Comparison of ENCODE assay signal across 20 cellular contexts in genomic region chr2:166572958-166573357, GRCh38.
"Had no signal": no experiment of that assay in that cellular context is flagged by ENCODE, and none has a peak within 500 bp of the region (broad histone marks: within the 10 kb centered on the region; RNA-seq: fewer than 3 reads in every experiment).

No MANE protein-coding gene starts in this region.

- H3K36me3 ChIP-seq: gastroesophageal sphincter, left ventricle myocardium inferior, pancreas had no signal

- H3K27ac ChIP-seq: body of pancreas, epithelial cell of prostate, gastroesophageal sphincter, hepatocyte, left ventricle myocardium inferior, pancreas had no signal

- H3K4me3 ChIP-seq: body of pancreas, gastroesophageal sphincter, hepatocyte, left ventricle myocardium inferior, pancreas had no signal

- H3K9me3 ChIP-seq: body of pancreas, gastroesophageal sphincter, left ventricle myocardium inferior, pancreas had no signal

- H2AFZ ChIP-seq: hepatocyte had no signal

- H3K4me1 Mint-ChIP-seq: activated B cell treated with CpG ODN at 0.5 μM for 24 hours; activated CD4-positive, alpha-beta T cell treated with anti-CD3 and anti-CD28 coated beads, Interleukin-2, amount 10 ng/mL, durations not matched to agents 7 days and 5 days; stimulated activated memory B cell treated with anti-CD40 and anti-IgM and Interleukin-4, amounts not matched to agents 10 μg/mL and 1 μg/mL and 100 μg/mL, for 72 hours had no signal

- H3K4me2 ChIP-seq: hepatocyte had no signal

- H3K4me3 Mint-ChIP-seq: activated B cell treated with CpG ODN at 0.5 μM for 24 hours; activated CD4-positive, alpha-beta T cell treated with anti-CD3 and anti-CD28 coated beads, Interleukin-2, amount 10 ng/mL, durations not matched to agents 7 days and 5 days; activated T-cell treated with anti-CD3 and anti-CD28 coated beads, Interleukin-2, amount 50 U/mL, for 72 hours; natural killer cell treated with Interleukin-12 subunit alpha and Interleukin-12 subunit beta and Interleukin-15 and Interleukin-18, amount 100 ng/mL, for 72 hours; stimulated activated memory B cell treated with anti-CD40 and anti-IgM and Interleukin-4, amounts not matched to agents 10 μg/mL and 1 μg/mL and 100 μg/mL, for 72 hours had no signal

- H3K27me3 Mint-ChIP-seq: activated B cell treated with CpG ODN at 0.5 μM for 24 hours; activated CD4-positive, alpha-beta T cell treated with anti-CD3 and anti-CD28 coated beads, Interleukin-2, amount 10 ng/mL, durations not matched to agents 7 days and 5 days; natural killer cell treated with Interleukin-12 subunit alpha and Interleukin-12 subunit beta and Interleukin-15 and Interleukin-18, amount 100 ng/mL, for 72 hours; stimulated activated memory B cell treated with anti-CD40 and anti-IgM and Interleukin-4, amounts not matched to agents 10 μg/mL and 1 μg/mL and 100 μg/mL, for 72 hours had no signal

- H3K36me3 Mint-ChIP-seq: activated naive CD4-positive, alpha-beta T cell treated with anti-CD3 and anti-CD28 coated beads, Interleukin-2, amount 50 U/mL, for 72 hours; natural killer cell treated with Interleukin-12 subunit alpha and Interleukin-12 subunit beta and Interleukin-15 and Interleukin-18, amount 100 ng/mL, for 72 hours; stimulated activated memory B cell treated with anti-CD40 and anti-IgM and Interleukin-4, amounts not matched to agents 10 μg/mL and 1 μg/mL and 100 μg/mL, for 72 hours had no signal

- H3K27ac Mint-ChIP-seq: activated B cell treated with CpG ODN at 0.5 μM for 24 hours; activated CD4-positive, alpha-beta T cell treated with anti-CD3 and anti-CD28 coated beads, Interleukin-2, amount 10 ng/mL, durations not matched to agents 7 days and 5 days; activated naive CD4-positive, alpha-beta T cell treated with anti-CD3 and anti-CD28 coated beads, Interleukin-2, amount 50 U/mL, for 72 hours; activated T-cell treated with anti-CD3 and anti-CD28 coated beads, Interleukin-2, amount 50 U/mL, for 72 hours; natural killer cell treated with Interleukin-12 subunit alpha and Interleukin-12 subunit beta and Interleukin-15 and Interleukin-18, amount 100 ng/mL, for 72 hours; stimulated activated memory B cell treated with anti-CD40 and anti-IgM and Interleukin-4, amounts not matched to agents 10 μg/mL and 1 μg/mL and 100 μg/mL, for 72 hours had no signal

- H3K79me2 ChIP-seq: hepatocyte had no signal

- H3K4me1 ChIP-seq: body of pancreas, gastroesophageal sphincter, left ventricle myocardium inferior, pancreas had no signal

- ATAC-seq: activated naive CD4-positive, alpha-beta T cell treated with anti-CD3 and anti-CD28 coated beads, Interleukin-2, amount 50 U/mL, for 72 hours; activated T-cell treated with anti-CD3 and anti-CD28 coated beads, Interleukin-2, amount 50 U/mL, for 72 hours; body of pancreas; gastroesophageal sphincter; natural killer cell treated with Interleukin-12 subunit alpha and Interleukin-12 subunit beta and Interleukin-15 and Interleukin-18, amount 100 ng/mL, for 72 hours; pancreas; stimulated activated memory B cell treated with anti-CD40 and anti-IgM and Interleukin-4, amounts not matched to agents 10 μg/mL and 1 μg/mL and 100 μg/mL, for 72 hours had no signal

- DNase-seq: activated B cell treated with CpG ODN at 0.5 μM for 24 hours; activated CD4-positive, alpha-beta T cell treated with anti-CD3 and anti-CD28 coated beads, Interleukin-2, amount 10 ng/mL, durations not matched to agents 7 days and 5 days; activated CD8-positive, alpha-beta memory T cell treated with anti-CD3 and anti-CD28 coated beads, Interleukin-2, amount 50 U/mL, for 48 hours; activated gamma-delta T cell; activated T-cell treated with anti-CD3 and anti-CD28 coated beads, Interleukin-2, amount 50 U/mL, for 72 hours; amniotic stem cell; body of pancreas; caudate nucleus; cortex of kidney; effector memory CD4-positive, alpha-beta T cell; left ventricle myocardium inferior; pancreas; stimulated activated CD4-positive, alpha-beta T cell treated with anti-CD3 and anti-CD28 coated beads, Interleukin-2, amount 100 ng/mL, for 48 hours; T-helper 2 cell had no signal

- H3K27me3 ChIP-seq: body of pancreas, gastroesophageal sphincter, hepatocyte, pancreas had no signal

- H3K9me3 Mint-ChIP-seq: activated B cell treated with CpG ODN at 0.5 μM for 24 hours; activated CD4-positive, alpha-beta T cell treated with anti-CD3 and anti-CD28 coated beads, Interleukin-2, amount 10 ng/mL, durations not matched to agents 7 days and 5 days; activated naive CD4-positive, alpha-beta T cell treated with anti-CD3 and anti-CD28 coated beads, Interleukin-2, amount 50 U/mL, for 72 hours; stimulated activated memory B cell treated with anti-CD40 and anti-IgM and Interleukin-4, amounts not matched to agents 10 μg/mL and 1 μg/mL and 100 μg/mL, for 72 hours had no signal
